Comparison of ENCODE assay signal across 8 cellular contexts in genomic region chr10:17290226-17290625, GRCh38.
A peak's percentile ranks its signal among the peaks of the same experiment; 100 is the strongest.
DNase-seq lines count a peak whose midpoint lies in the region; ATAC-seq and TF ChIP-seq lines count a peak whose summit lies in the region.

No MANE protein-coding gene starts in this region.

- no peaks in the 10 kb centered on the region for H3K36me3 Mint-ChIP-seq in HFFc6 (ENCODE audit: low read depth)
- no peaks in the 10 kb centered on the region for H3K36me3 Mint-ChIP-seq in activated CD8-positive, alpha-beta T cell treated with anti-CD3 and anti-CD28 coated beads, Interleukin-2, amount 10 ng/mL, durations not matched to agents 7 days and 5 days (ENCODE audit: low read depth)

- ATAC-seq in activated CD8-positive, alpha-beta T cell treated with anti-CD3 and anti-CD28 coated beads, Interleukin-2, amount 10 ng/mL, durations not matched to agents 7 days and 5 days = peak; percentile 74
- no peak for ATAC-seq in HG02852 (IDR thresholded peaks at IDR 0.05; ENCODE audit: unreplicated experiment)

- DNase-seq in DMS153 (lab: John Stamatoyannopoulos, UW) = peak; percentile 1
- DNase-seq in HFFc6 = no peak
- DNase-seq in activated CD8-positive, alpha-beta T cell treated with anti-CD3 and anti-CD28 coated beads, Interleukin-2, amount 10 ng/mL, durations not matched to agents 7 days and 5 days = peak; percentile 30
- peak; percentile 23 for DNase-seq in left kidney (ENCODE audit: low read depth, low spot score)
- DNase-seq in D341Med (ENCODE audit: low spot score) = no peak
- DNase-seq in activated CD8-positive, alpha-beta memory T cell treated with anti-CD3 and anti-CD28 coated beads for 24 hours = no peak
- DNase-seq in GM10266 (ENCODE audit: extremely low spot score) = no peak

- no peaks in the 10 kb centered on the region for H3K9me3 Mint-ChIP-seq in HFFc6
- no peaks in the 10 kb centered on the region for H3K9me3 Mint-ChIP-seq in activated CD8-positive, alpha-beta T cell treated with anti-CD3 and anti-CD28 coated beads, Interleukin-2, amount 10 ng/mL, durations not matched to agents 7 days and 5 days (ENCODE audit: insufficient read depth)

- no peaks in the 10 kb centered on the region for H3K4me1 Mint-ChIP-seq in HFFc6 (ENCODE audit: low read depth)
- H3K4me1 Mint-ChIP-seq in activated CD8-positive, alpha-beta T cell treated with anti-CD3 and anti-CD28 coated beads, Interleukin-2, amount 10 ng/mL, durations not matched to agents 7 days and 5 days (ENCODE audit: low read depth) = peaks cover 6% of the 10 kb centered on the region

- H3K27ac Mint-ChIP-seq in HFFc6 = no peak overlapping the region
- H3K27ac Mint-ChIP-seq in activated CD8-positive, alpha-beta T cell treated with anti-CD3 and anti-CD28 coated beads, Interleukin-2, amount 10 ng/mL, durations not matched to agents 7 days and 5 days = no peak overlapping the region

- peaks cover 41% of the 10 kb centered on the region for H3K27me3 Mint-ChIP-seq in HFFc6 (ENCODE audit: insufficient read depth)
- peaks cover 9% of the 10 kb centered on the region for H3K27me3 Mint-ChIP-seq in activated CD8-positive, alpha-beta T cell treated with anti-CD3 and anti-CD28 coated beads, Interleukin-2, amount 10 ng/mL, durations not matched to agents 7 days and 5 days (ENCODE audit: low read depth)

- TF ChIP-seq CTCF in HFFc6 (IDR thresholded peaks at IDR 0.05) (peak; percentile 34; the same call in 1 of the 2 replicates), GM10266 (IDR thresholded peaks at IDR 0.05; ENCODE audit: control insufficient read depth, insufficient read depth, low read depth, missing control alignments) (no peak)

- no peak overlapping the region for H3K4me3 Mint-ChIP-seq in HFFc6
- H3K4me3 Mint-ChIP-seq in activated CD8-positive, alpha-beta T cell treated with anti-CD3 and anti-CD28 coated beads, Interleukin-2, amount 10 ng/mL, durations not matched to agents 7 days and 5 days = no peak overlapping the region

- POLR2A ChIA-PET in activated CD8-positive, alpha-beta T cell treated with anti-CD3 and anti-CD28 coated beads, Interleukin-2, amount 10 ng/mL, durations not matched to agents 7 days and 5 days (lab: Charles Lee) = no interaction called here

- CTCF ChIA-PET in activated CD8-positive, alpha-beta T cell treated with anti-CD3 and anti-CD28 coated beads, Interleukin-2, amount 10 ng/mL, durations not matched to agents 7 days and 5 days (lab: Charles Lee) = interaction anchor here (0.7 to 2.3 kb wide), 9 partner anchors 86 to 354 kb away, joined by 3 to 6 read pairs (median 4); partner anchors contain the start of gene STAM

Comparison
In these comparisons a context has a peak if more than half of its experiments do, and no peak if none do; other contexts are left out.
1. DNase-seq: peak in DMS153 (single experiment), activated CD8-positive, alpha-beta T cell treated with anti-CD3 and anti-CD28 coated beads, Interleukin-2, amount 10 ng/mL, durations not matched to agents 7 days and 5 days (single experiment) and left kidney (single experiment); none in HFFc6 (single experiment), D341Med (single experiment), activated CD8-positive, alpha-beta memory T cell treated with anti-CD3 and anti-CD28 coated beads for 24 hours (single experiment) and GM10266 (single experiment).